1 cellular context compared by ENCODE assay signal in the genomic region with DNA sequence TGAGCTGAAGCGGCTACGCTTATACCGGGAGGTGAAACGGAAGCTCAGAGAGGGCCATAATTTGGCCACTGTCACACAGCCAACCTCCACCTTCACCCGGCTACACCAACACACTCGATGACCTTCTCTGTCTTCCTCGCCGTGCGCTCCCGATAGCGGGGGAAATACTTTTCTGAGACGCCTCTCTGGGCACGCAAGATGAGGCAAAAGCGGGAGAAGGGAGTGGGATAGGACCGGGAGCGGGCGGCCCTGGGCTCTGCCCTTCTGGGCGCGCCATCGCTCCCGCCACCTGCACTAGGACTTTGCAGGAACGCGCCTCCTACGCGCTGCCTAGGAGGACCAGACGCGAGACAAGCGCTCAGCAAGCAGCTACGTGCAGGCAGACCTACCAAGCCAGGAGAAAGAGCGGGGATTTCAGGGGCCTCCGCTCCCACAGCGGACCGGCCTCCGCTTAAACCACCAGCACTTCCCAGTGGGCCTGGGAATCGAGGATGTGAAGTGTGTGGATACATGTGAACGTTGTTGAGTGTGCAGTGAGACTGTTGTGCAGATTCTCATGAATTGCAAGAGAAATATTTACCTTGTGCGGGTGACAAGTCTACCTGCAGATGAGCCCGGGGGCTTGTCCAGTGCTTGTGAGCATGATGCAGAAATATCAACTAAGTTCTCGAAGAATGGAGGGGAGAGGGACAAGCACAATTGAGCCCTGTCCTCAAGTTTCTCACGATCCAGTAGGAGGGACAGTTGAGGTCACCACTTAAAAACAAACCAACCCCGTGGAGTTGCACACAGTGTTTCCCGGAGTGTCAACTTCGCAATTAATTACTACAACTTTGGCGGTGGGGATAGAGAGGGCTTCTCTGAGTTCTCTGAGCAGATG.
TF ChIP-seq lines count a peak whose summit lies in the region.

No MANE protein-coding gene starts in this region.

TF ChIP-seq in HepG2, 621 proteins besides CTCF, POLR2A, EP300 and RAD21 (continued from another document):
- TF ChIP-seq THAP8 (CRISPR knock-in tag; IDR thresholded peaks at IDR 0.05; ENCODE audit: borderline replicate concordance) (no peak), TRIM24 (CRISPR knock-in tag; IDR thresholded peaks at IDR 0.05) (no peak), ZNF333 (CRISPR knock-in tag; IDR thresholded peaks at IDR 0.05; ENCODE audit: borderline replicate concordance) (no peak), ZFP41 (CRISPR knock-in tag; IDR thresholded peaks at IDR 0.05; ENCODE audit: borderline replicate concordance) (no peak), ZMYM3 (CRISPR knock-in tag; IDR thresholded peaks at IDR 0.05) (peak; percentile 81; the same call in 1 of the 2 replicates), CENPX (CRISPR knock-in tag; IDR thresholded peaks at IDR 0.05) (no peak)
- TF ChIP-seq, protein P1, sequence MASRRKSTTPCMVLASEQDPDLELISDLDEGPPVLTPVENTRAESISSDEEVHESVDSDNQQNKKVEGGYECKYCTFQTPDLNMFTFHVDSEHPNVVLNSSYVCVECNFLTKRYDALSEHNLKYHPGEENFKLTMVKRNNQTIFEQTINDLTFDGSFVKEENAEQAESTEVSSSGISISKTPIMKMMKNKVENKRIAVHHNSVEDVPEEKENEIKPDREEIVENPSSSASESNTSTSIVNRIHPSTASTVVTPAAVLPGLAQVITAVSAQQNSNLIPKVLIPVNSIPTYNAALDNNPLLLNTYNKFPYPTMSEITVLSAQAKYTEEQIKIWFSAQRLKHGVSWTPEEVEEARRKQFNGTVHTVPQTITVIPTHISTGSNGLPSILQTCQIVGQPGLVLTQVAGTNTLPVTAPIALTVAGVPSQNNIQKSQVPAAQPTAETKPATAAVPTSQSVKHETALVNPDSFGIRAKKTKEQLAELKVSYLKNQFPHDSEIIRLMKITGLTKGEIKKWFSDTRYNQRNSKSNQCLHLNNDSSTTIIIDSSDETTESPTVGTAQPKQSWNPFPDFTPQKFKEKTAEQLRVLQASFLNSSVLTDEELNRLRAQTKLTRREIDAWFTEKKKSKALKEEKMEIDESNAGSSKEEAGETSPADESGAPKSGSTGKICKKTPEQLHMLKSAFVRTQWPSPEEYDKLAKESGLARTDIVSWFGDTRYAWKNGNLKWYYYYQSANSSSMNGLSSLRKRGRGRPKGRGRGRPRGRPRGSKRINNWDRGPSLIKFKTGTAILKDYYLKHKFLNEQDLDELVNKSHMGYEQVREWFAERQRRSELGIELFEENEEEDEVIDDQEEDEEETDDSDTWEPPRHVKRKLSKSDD (CRISPR knock-in tag; IDR thresholded peaks at IDR 0.05; ENCODE audit: low read depth) = no peak
